20 cellular contexts compared by ENCODE assay signal in genomic region chr15:75677601-75678323, GRCh38. TPM values are rescaled to one million over a fixed set of nuclear protein-coding genes. Genes with fewer than 3 reads are reported as not detected.
DNase-seq lines count a peak whose midpoint lies in the region; ATAC-seq, FAIRE-seq and TF ChIP-seq lines count a peak whose summit lies in the region.
"Had no signal": no experiment of that assay in that cellular context is flagged by ENCODE, and none has a peak within 500 bp of the region (broad histone marks: within the 10 kb centered on the region; RNA-seq: fewer than 3 reads in every experiment).

No MANE protein-coding gene starts in this region.

- H3K36me3 ChIP-seq in HepG2 (replicated peaks in 1 of 2; ENCODE audit: control insufficient read depth in 1 of 2, insufficient read depth in 2 of 2, low read length in 2 of 2) (no peaks in the 10 kb centered on the region), right lobe of liver (no peaks in the 10 kb centered on the region), ascending aorta (peaks cover 70 to 71% of the 10 kb centered on the region in 2 donors), neural progenitor cell (no peaks in the 10 kb centered on the region), tibial artery (peaks cover 60 to 80% (median 70%) of the 10 kb centered on the region in 3 donors)
- H3K36me3 ChIP-seq: BE2C had no signal

- peak overlapping the region; percentile 1; the same call in 1 of the 2 replicates for H3K4me2 ChIP-seq in HepG2 (ENCODE audit: low read depth, low read length)
- H3K4me2 ChIP-seq in neural progenitor cell: peak overlapping the region; percentile 38

- H3K4me3 ChIP-seq in HepG2 (replicated peaks in 1 of 3; ENCODE audit: insufficient read depth in 1 of 3, low read depth in 2 of 3, low read length in 3 of 3): no peak overlapping the region
- no peak overlapping the region for H3K4me3 ChIP-seq in right lobe of liver
- H3K4me3 ChIP-seq in ascending aorta: no peak overlapping the region
- no peak overlapping the region for H3K4me3 ChIP-seq in neural progenitor cell
- no peak overlapping the region for H3K4me3 ChIP-seq in tibial artery

- DNase-seq in HepG2 (ENCODE audit: low spot score): no peak
- DNase-seq in right lobe of liver: no peak
- no peak for DNase-seq in ascending aorta (ENCODE audit: low spot score in 2 of 2)
- DNase-seq in neural progenitor cell (ENCODE audit: low spot score): peak; percentile 38
- no peak for DNase-seq in tibial artery
- DNase-seq in NCI-H187 (lab: John Stamatoyannopoulos, UW): no peak
- DNase-seq in progenitor cell of endocrine pancreas (ENCODE audit: low spot score, unreplicated experiment): no peak
- DNase-seq in posterior vena cava (ENCODE audit: low spot score): no peak
- DNase-seq: BE2C; Calu3; CD4-positive, alpha-beta memory T cell; GF-D8; H9; IMR-90; NCI-H1694 treated with DMSO at 0.1 percent for 48 hours; NCI-H226; NCI-H524; SHP77 treated with DMSO at 0.1 percent for 48 hours had no signal

- H3K9me3 Mint-ChIP-seq in neural progenitor cell (no peaks in the 10 kb centered on the region), progenitor cell of endocrine pancreas (ENCODE audit: low read depth) (no peaks in the 10 kb centered on the region)
- H3K9me3 Mint-ChIP-seq: CD4-positive, alpha-beta memory T cell; H9 had no signal

- H3K27me3 ChIP-seq in HepG2 (ENCODE audit: control insufficient read depth in 1 of 2, insufficient read depth in 2 of 2, low read length in 2 of 2) (peaks cover 2 to 39% of the 10 kb centered on the region in 2 experiments; a peak in 4 of 5 replicates), right lobe of liver (no peaks in the 10 kb centered on the region), ascending aorta (no peaks in the 10 kb centered on the region), neural progenitor cell (no peaks in the 10 kb centered on the region), tibial artery (no peaks in the 10 kb centered on the region)
- H3K27me3 ChIP-seq: BE2C had no signal

- no peak for FAIRE-seq in HepG2 (lab: Jason Lieb, UNC)
- FAIRE-seq: A204.1 had no signal

- no peak for TF ChIP-seq RAD21 in HepG2 (CRISPR knock-in tag; IDR thresholded peaks at IDR 0.05)

- H3K27me3 Mint-ChIP-seq in neural progenitor cell (ENCODE audit: insufficient read depth, low read depth) (peaks cover 6% of the 10 kb centered on the region), progenitor cell of endocrine pancreas (peaks cover 17% of the 10 kb centered on the region)
- H3K27me3 Mint-ChIP-seq: CD4-positive, alpha-beta memory T cell had no signal

- BruUV-seq in HepG2 (replicated peaks; lab: Mats Ljungman, UMichigan): no TSS peak

- no peaks in the 10 kb centered on the region for H3K36me3 Mint-ChIP-seq in neural progenitor cell
- no peaks in the 10 kb centered on the region for H3K36me3 Mint-ChIP-seq in progenitor cell of endocrine pancreas (ENCODE audit: insufficient read depth)
- H3K36me3 Mint-ChIP-seq: CD4-positive, alpha-beta memory T cell had no signal

- H2AFZ ChIP-seq in HepG2 (ENCODE audit: low read length) (no peak overlapping the region), neural progenitor cell (replicated peaks) (no peak overlapping the region)

- H4K20me1 ChIP-seq in HepG2 (ENCODE audit: insufficient read depth, low read length) (no peaks in the 10 kb centered on the region), neural progenitor cell (ENCODE audit: low read depth) (no peaks in the 10 kb centered on the region)

- WGBS in HepG2 (ENCODE audit: low lambda C conversion rate): 36% methylated on average over 7 of the region's 15 CpGs
- 81% methylated on average over 8 of the region's 15 CpGs for WGBS in right lobe of liver (ENCODE audit: insufficient coverage, low coverage, low lambda C conversion rate, missing lambda C conversion rate)

- no peak for ATAC-seq in HepG2
- no peak for ATAC-seq in right lobe of liver

- no peaks in the 10 kb centered on the region for H3K79me2 ChIP-seq in HepG2 (ENCODE audit: insufficient read depth, low read length)
- no peaks in the 10 kb centered on the region for H3K79me2 ChIP-seq in neural progenitor cell (ENCODE audit: low read depth)

- H3K4me3 Mint-ChIP-seq in neural progenitor cell: peak overlapping the region; percentile 48
- no peak overlapping the region for H3K4me3 Mint-ChIP-seq in progenitor cell of endocrine pancreas (ENCODE audit: low read depth)
- H3K4me3 Mint-ChIP-seq: CD4-positive, alpha-beta memory T cell; H9 had no signal

- TF ChIP-seq CTCF in HepG2 (CRISPR knock-in tag; IDR thresholded peaks at IDR 0.05) (no peak), right lobe of liver (IDR thresholded peaks at IDR 0.05) (no peak), ascending aorta (IDR thresholded peaks at IDR 0.05) (no peak), neural progenitor cell (IDR thresholded peaks at IDR 0.05) (no peak), tibial artery (IDR thresholded peaks at IDR 0.05) (no peak), progenitor cell of endocrine pancreas (IDR thresholded peaks at IDR 0.05; ENCODE audit: unreplicated experiment) (no peak)

- H3K9me3 ChIP-seq in HepG2 (ENCODE audit: low read length) (no peaks in the 10 kb centered on the region), right lobe of liver (no peaks in the 10 kb centered on the region), ascending aorta (no peaks in the 10 kb centered on the region), neural progenitor cell (ENCODE audit: low read depth) (no peaks in the 10 kb centered on the region), tibial artery (no peaks in the 10 kb centered on the region)
- H3K9me3 ChIP-seq: BE2C had no signal

- H3K27ac ChIP-seq in HepG2 (ENCODE audit: extremely low read length, insufficient read depth, low read length) (no peak overlapping the region), right lobe of liver (no peak overlapping the region), ascending aorta (peak overlapping the region; percentile 6 to 95), neural progenitor cell (no peak overlapping the region), tibial artery (peak overlapping the region; percentile 89 to 92)
- H3K27ac ChIP-seq: HL-60 had no signal

- H3K9ac ChIP-seq in HepG2 (ENCODE audit: insufficient read depth, low read depth, low read length) (no peak overlapping the region), neural progenitor cell (no peak overlapping the region)

- intact Hi-C loops in HepG2 (cut with micrococcal nuclease; ENCODE audit: unreplicated experiment) (no loop called here), right lobe of liver (cut with DNase I) (no loop called here), ascending aorta (cut with DNase I) (no loop called here), tibial artery (cut with DNase I; ENCODE audit: low total_unique reads) (no loop called here), posterior vena cava (cut with DNase I) (loop anchor here in 1 of 2 donors (10.0 kb wide), 1 partner anchor 53 kb away; the partner anchor contains the start of gene SNUPN)

- H3K4me1 ChIP-seq in HepG2 (ENCODE audit: insufficient read depth, low read length) (peaks cover 57% of the 10 kb centered on the region), right lobe of liver (peaks cover 0 to 10% (median 4%) of the 10 kb centered on the region in 4 donors), ascending aorta (peaks cover 24 to 41% of the 10 kb centered on the region in 2 donors), neural progenitor cell (peaks cover 29% of the 10 kb centered on the region), tibial artery (peaks cover 6 to 46% (median 42%) of the 10 kb centered on the region in 4 donors)

- no peak for TF ChIP-seq POLR2A in HepG2 (IDR thresholded peaks at IDR 0.05; ENCODE audit: insufficient read depth in 1 of 2, low read depth in 2 of 2, low read length in 2 of 2)
- no peak for TF ChIP-seq POLR2A in right lobe of liver (IDR thresholded peaks at IDR 0.05)

- in situ Hi-C loops in HepG2 (cut with HindIII; ENCODE audit: extremely low pct_ligation_motif_present, low pct_unique_long_range_greater_than_20kb): no loop called here

- H3K4me1 Mint-ChIP-seq in neural progenitor cell (peaks cover 22% of the 10 kb centered on the region), progenitor cell of endocrine pancreas (ENCODE audit: low read depth) (peaks cover 29% of the 10 kb centered on the region)
- H3K4me1 Mint-ChIP-seq: CD4-positive, alpha-beta memory T cell had no signal

- CTCF ChIA-PET in HepG2 (lab: Yijun Ruan, JAX; ENCODE audit: low intra/inter-chr PET ratio, low total read pairs): no interaction called here

- TF ChIP-seq EP300 in HepG2 (IDR thresholded peaks at IDR 0.05; ENCODE audit: low read depth in 2 of 2, low read length in 2 of 2) (no peak), HepG2 (CRISPR knock-in tag; IDR thresholded peaks at IDR 0.05; ENCODE audit: borderline replicate concordance) (no peak)

- peak overlapping the region; percentile 53 for H3K27ac Mint-ChIP-seq in neural progenitor cell
- H3K27ac Mint-ChIP-seq in progenitor cell of endocrine pancreas: no peak overlapping the region

- peaks cover 8% of the 10 kb centered on the region for H3F3A ChIP-seq in neural progenitor cell (ENCODE audit: low read depth)

- POLR2A ChIA-PET in HepG2 (lab: Yijun Ruan, JAX): interaction anchor here (0.8 to 1.1 kb wide), 2 partner anchors 30 to 38 kb away, joined by 3 read pairs; partner anchors contain the start of genes IMP3 and SNX33

RNA-seq across cellular contexts. Expression of gene SNX33, which starts 30.1 kb away (rescaled TPM):
- total RNA-seq in HepG2 (2016; rRNA removed; fragmentation: Illumina TruSeq; extraction: Trizol): 10.8 and 11.0 TPM in 2 replicates
- total RNA-seq in HepG2 (2016; cell fraction: cytosol; rRNA removed; fragmentation: Illumina TruSeq; extraction: Trizol; ENCODE audit: low read depth): 0.71 and 0.91 TPM in 2 replicates
- 7.9 and 10.3 TPM in 2 replicates for total RNA-seq in HepG2 (2016; cell fraction: insoluble cytoplasmic fraction; rRNA removed; fragmentation: Illumina TruSeq; extraction: Trizol)
- total RNA-seq in HepG2 (2016; cell fraction: membrane; rRNA removed; fragmentation: Illumina TruSeq; extraction: Trizol): 3.9 and 4.8 TPM in 2 replicates
- 10.1 and 11.4 TPM in 2 replicates for total RNA-seq in HepG2 (2016; cell fraction: nucleus; rRNA removed; fragmentation: Illumina TruSeq; extraction: Trizol)
- 11.6 and 18.9 TPM in 2 replicates for polyA plus RNA-seq in HepG2 (2011; rRNA removed)
- polyA plus RNA-seq in HepG2 (2011; cell fraction: cytosol; rRNA removed): 9.3 and 11.8 TPM in 2 replicates
- polyA plus RNA-seq in HepG2 (2011; cell fraction: nucleus; rRNA removed): 50.4 and 52.6 TPM in 2 replicates
- polyA plus RNA-seq in HepG2 (2012): 12.7 and 13.6 TPM in 2 replicates
- polyA plus RNA-seq in HepG2 (2016; cell fraction: cytosol; fragmentation: Illumina TruSeq; extraction: Trizol; ENCODE audit: low read depth): 0.63 and 0.86 TPM in 2 replicates
- polyA plus RNA-seq in HepG2 (2016; cell fraction: insoluble cytoplasmic fraction; fragmentation: Illumina TruSeq; extraction: Trizol; ENCODE audit: low read depth): 9.7 and 12.3 TPM in 2 replicates
- 2.5 and 3.6 TPM in 2 replicates for polyA plus RNA-seq in HepG2 (2016; cell fraction: membrane; fragmentation: Illumina TruSeq; extraction: Trizol; ENCODE audit: low read depth)
- 19.1 and 19.2 TPM in 2 replicates for polyA plus RNA-seq in HepG2 (2016; cell fraction: nucleus; fragmentation: Illumina TruSeq; extraction: Trizol; ENCODE audit: insufficient read depth, low read depth)
- 26.7 and 38.9 TPM in 2 replicates for polyA minus RNA-seq in HepG2 (2011; rRNA and poly(A)+ RNA removed; ENCODE audit: low replicate concordance)
- polyA minus RNA-seq in HepG2 (2011; cell fraction: cytosol; rRNA and poly(A)+ RNA removed): 13.9 and 19.9 TPM in 2 replicates
- 21.4 and 25.6 TPM in 2 replicates for polyA minus RNA-seq in HepG2 (2011; cell fraction: nucleus; rRNA and poly(A)+ RNA removed)
- 10 to 100 TPM; 12.0 to 17.2 (median 14.2) TPM for total RNA-seq in right lobe of liver
- total RNA-seq in ascending aorta: 53.5 TPM
- total RNA-seq in neural progenitor cell (ENCODE audit: low replicate concordance): 10.1 and 20.7 TPM in 2 replicates
- 24.5 and 29.3 TPM in 2 replicates for total RNA-seq in progenitor cell of endocrine pancreas
- total RNA-seq in posterior vena cava: 10 to 100 TPM; 23.8 to 30.9 TPM

RNA-seq across cellular contexts. Expression of gene CSPG4, which starts 34.9 kb away (rescaled TPM):
- total RNA-seq in HepG2 (2016; rRNA removed; fragmentation: Illumina TruSeq; extraction: Trizol): 0.03 and 0.04 TPM in 2 replicates
- total RNA-seq in HepG2 (2016; cell fraction: cytosol; rRNA removed; fragmentation: Illumina TruSeq; extraction: Trizol; ENCODE audit: low read depth): not detected in 2 replicates
- total RNA-seq in HepG2 (2016; cell fraction: insoluble cytoplasmic fraction; rRNA removed; fragmentation: Illumina TruSeq; extraction: Trizol): 0.01 and 0.02 TPM in 2 replicates
- total RNA-seq in HepG2 (2016; cell fraction: membrane; rRNA removed; fragmentation: Illumina TruSeq; extraction: Trizol): not detected in 2 replicates
- total RNA-seq in HepG2 (2016; cell fraction: nucleus; rRNA removed; fragmentation: Illumina TruSeq; extraction: Trizol): 0.06 and 0.09 TPM in 2 replicates
- 0.01 and 0.03 TPM in 2 replicates for polyA plus RNA-seq in HepG2 (2011; rRNA removed)
- polyA plus RNA-seq in HepG2 (2011; cell fraction: cytosol; rRNA removed): 0.01 TPM in 2 replicates
- polyA plus RNA-seq in HepG2 (2011; cell fraction: nucleus; rRNA removed): 0.14 and 0.19 TPM in 2 replicates
- 0.03 and 0.04 TPM in 2 replicates for polyA plus RNA-seq in HepG2 (2012)
- polyA plus RNA-seq in HepG2 (2016; cell fraction: cytosol; fragmentation: Illumina TruSeq; extraction: Trizol; ENCODE audit: low read depth): not detected in 2 replicates
- not detected in 2 replicates for polyA plus RNA-seq in HepG2 (2016; cell fraction: insoluble cytoplasmic fraction; fragmentation: Illumina TruSeq; extraction: Trizol; ENCODE audit: low read depth)
- not detected in 2 replicates for polyA plus RNA-seq in HepG2 (2016; cell fraction: membrane; fragmentation: Illumina TruSeq; extraction: Trizol; ENCODE audit: low read depth)
- not detected in 2 replicates for polyA plus RNA-seq in HepG2 (2016; cell fraction: nucleus; fragmentation: Illumina TruSeq; extraction: Trizol; ENCODE audit: insufficient read depth, low read depth)
- 0.08 and 24.5 TPM in 2 replicates for polyA minus RNA-seq in HepG2 (2011; rRNA and poly(A)+ RNA removed; ENCODE audit: low replicate concordance)
- polyA minus RNA-seq in HepG2 (2011; cell fraction: cytosol; rRNA and poly(A)+ RNA removed): 0.18 TPM in 1 of 2 replicates, not detected in the other
- polyA minus RNA-seq in HepG2 (2011; cell fraction: nucleus; rRNA and poly(A)+ RNA removed): 0.12 and 0.13 TPM in 2 replicates
- under 1 TPM; 0.12 to 0.29 (median 0.20) TPM for total RNA-seq in right lobe of liver
- total RNA-seq in ascending aorta: 258 TPM
- 0.07 and 0.37 TPM in 2 replicates for total RNA-seq in neural progenitor cell (ENCODE audit: low replicate concordance)
- total RNA-seq in progenitor cell of endocrine pancreas: 0.41 and 0.51 TPM in 2 replicates
- total RNA-seq in posterior vena cava: 100 to 1,000 TPM in 1 of 2 donors, 10 to 100 TPM in 1; 90.4 to 134 TPM
- total RNA-seq: Calu3; CD4-positive, alpha-beta memory T cell had no signal
- polyA plus RNA-seq: CD4-positive, alpha-beta memory T cell had no signal

RNA-seq across cellular contexts. Expression of gene IMP3, which starts 37.7 kb away (rescaled TPM):
- total RNA-seq in HepG2 (2016; rRNA removed; fragmentation: Illumina TruSeq; extraction: Trizol): 143 and 165 TPM in 2 replicates
- total RNA-seq in HepG2 (2016; cell fraction: cytosol; rRNA removed; fragmentation: Illumina TruSeq; extraction: Trizol; ENCODE audit: low read depth): 53.3 and 58.3 TPM in 2 replicates
- 140 and 190 TPM in 2 replicates for total RNA-seq in HepG2 (2016; cell fraction: insoluble cytoplasmic fraction; rRNA removed; fragmentation: Illumina TruSeq; extraction: Trizol)
- 89.4 and 101 TPM in 2 replicates for total RNA-seq in HepG2 (2016; cell fraction: membrane; rRNA removed; fragmentation: Illumina TruSeq; extraction: Trizol)
- total RNA-seq in HepG2 (2016; cell fraction: nucleus; rRNA removed; fragmentation: Illumina TruSeq; extraction: Trizol): 53.0 and 64.9 TPM in 2 replicates
- 38.3 and 40.4 TPM in 2 replicates for polyA plus RNA-seq in HepG2 (2011; rRNA removed)
- polyA plus RNA-seq in HepG2 (2011; cell fraction: cytosol; rRNA removed): 55.6 and 80.6 TPM in 2 replicates
- 36.4 and 36.8 TPM in 2 replicates for polyA plus RNA-seq in HepG2 (2011; cell fraction: nucleus; rRNA removed)
- 33.6 and 51.6 TPM in 2 replicates for polyA plus RNA-seq in HepG2 (2012)
- polyA plus RNA-seq in HepG2 (2016; cell fraction: cytosol; fragmentation: Illumina TruSeq; extraction: Trizol; ENCODE audit: low read depth): 32.6 and 40.1 TPM in 2 replicates
- 146 and 162 TPM in 2 replicates for polyA plus RNA-seq in HepG2 (2016; cell fraction: insoluble cytoplasmic fraction; fragmentation: Illumina TruSeq; extraction: Trizol; ENCODE audit: low read depth)
- 51.8 and 60.0 TPM in 2 replicates for polyA plus RNA-seq in HepG2 (2016; cell fraction: membrane; fragmentation: Illumina TruSeq; extraction: Trizol; ENCODE audit: low read depth)
- polyA plus RNA-seq in HepG2 (2016; cell fraction: nucleus; fragmentation: Illumina TruSeq; extraction: Trizol; ENCODE audit: insufficient read depth, low read depth): 76.9 and 83.4 TPM in 2 replicates
- 38.2 and 47.6 TPM in 2 replicates for polyA minus RNA-seq in HepG2 (2011; rRNA and poly(A)+ RNA removed; ENCODE audit: low replicate concordance)
- polyA minus RNA-seq in HepG2 (2011; cell fraction: cytosol; rRNA and poly(A)+ RNA removed): 32.0 and 35.4 TPM in 2 replicates
- 17.8 and 21.0 TPM in 2 replicates for polyA minus RNA-seq in HepG2 (2011; cell fraction: nucleus; rRNA and poly(A)+ RNA removed)
- total RNA-seq in right lobe of liver: 100 to 1,000 TPM in 2 of 6 experiments, 10 to 100 TPM in 4; 37.7 to 192 (median 44.4) TPM
- total RNA-seq in ascending aorta: 159 TPM
- 62.1 and 96.1 TPM in 2 replicates for total RNA-seq in neural progenitor cell (ENCODE audit: low replicate concordance)
- 53.7 and 54.0 TPM in 2 replicates for total RNA-seq in progenitor cell of endocrine pancreas
- total RNA-seq in posterior vena cava: 10 to 100 TPM; 29.0 to 34.1 TPM

RNA-seq across cellular contexts. Expression of gene SNUPN, which starts 52.2 kb away (rescaled TPM):
- total RNA-seq in HepG2 (2016; rRNA removed; fragmentation: Illumina TruSeq; extraction: Trizol): 16.4 and 18.3 TPM in 2 replicates
- total RNA-seq in HepG2 (2016; cell fraction: cytosol; rRNA removed; fragmentation: Illumina TruSeq; extraction: Trizol; ENCODE audit: low read depth): 6.8 and 7.2 TPM in 2 replicates
- total RNA-seq in HepG2 (2016; cell fraction: insoluble cytoplasmic fraction; rRNA removed; fragmentation: Illumina TruSeq; extraction: Trizol): 15.6 and 16.3 TPM in 2 replicates
- total RNA-seq in HepG2 (2016; cell fraction: membrane; rRNA removed; fragmentation: Illumina TruSeq; extraction: Trizol): 12.1 and 13.5 TPM in 2 replicates
- total RNA-seq in HepG2 (2016; cell fraction: nucleus; rRNA removed; fragmentation: Illumina TruSeq; extraction: Trizol): 6.7 and 7.2 TPM in 2 replicates
- polyA plus RNA-seq in HepG2 (2011; rRNA removed): 7.6 and 9.0 TPM in 2 replicates
- polyA plus RNA-seq in HepG2 (2011; cell fraction: cytosol; rRNA removed): 6.7 and 7.3 TPM in 2 replicates
- polyA plus RNA-seq in HepG2 (2011; cell fraction: nucleus; rRNA removed): 4.2 and 4.4 TPM in 2 replicates
- 6.0 and 8.6 TPM in 2 replicates for polyA plus RNA-seq in HepG2 (2012)
- polyA plus RNA-seq in HepG2 (2016; cell fraction: cytosol; fragmentation: Illumina TruSeq; extraction: Trizol; ENCODE audit: low read depth): 4.4 and 6.8 TPM in 2 replicates
- 19.3 and 20.4 TPM in 2 replicates for polyA plus RNA-seq in HepG2 (2016; cell fraction: insoluble cytoplasmic fraction; fragmentation: Illumina TruSeq; extraction: Trizol; ENCODE audit: low read depth)
- polyA plus RNA-seq in HepG2 (2016; cell fraction: membrane; fragmentation: Illumina TruSeq; extraction: Trizol; ENCODE audit: low read depth): 8.3 and 9.4 TPM in 2 replicates
- 10.9 and 12.9 TPM in 2 replicates for polyA plus RNA-seq in HepG2 (2016; cell fraction: nucleus; fragmentation: Illumina TruSeq; extraction: Trizol; ENCODE audit: insufficient read depth, low read depth)
- polyA minus RNA-seq in HepG2 (2011; rRNA and poly(A)+ RNA removed; ENCODE audit: low replicate concordance): 5.9 and 26.5 TPM in 2 replicates
- polyA minus RNA-seq in HepG2 (2011; cell fraction: cytosol; rRNA and poly(A)+ RNA removed): 4.9 and 5.9 TPM in 2 replicates
- 8.1 and 9.9 TPM in 2 replicates for polyA minus RNA-seq in HepG2 (2011; cell fraction: nucleus; rRNA and poly(A)+ RNA removed)
- total RNA-seq in right lobe of liver: 10 to 100 TPM; 11.1 to 19.4 (median 13.3) TPM
- total RNA-seq in ascending aorta: 6.7 TPM
- 18.4 and 20.7 TPM in 2 replicates for total RNA-seq in neural progenitor cell (ENCODE audit: low replicate concordance)
- total RNA-seq in progenitor cell of endocrine pancreas: 16.0 and 21.1 TPM in 2 replicates
- total RNA-seq in posterior vena cava: 10 to 100 TPM; 17.2 to 22.5 TPM

Comparison
In these comparisons a context has a peak if more than half of its experiments do, and no peak if none do; other contexts are left out.
1. H3K27ac ChIP-seq: peak in ascending aorta (2 of 2) and tibial artery (2 of 2); none in HepG2 (single experiment), right lobe of liver (0 of 3) and neural progenitor cell (single experiment).
2. RNA of gene CSPG4, which starts 34.9 kb away (total RNA-seq): 258 TPM in ascending aorta (single experiment) and 90.4 to 134 TPM in posterior vena cava; 0.41 to 0.51 TPM in progenitor cell of endocrine pancreas, 0.12 to 0.29 TPM in right lobe of liver, 0.07 to 0.37 TPM in neural progenitor cell and 0.01 to 0.09 TPM in HepG2; every median in the first group is over 10 times any median in the second.